ENCODE assay signal across 8 cellular contexts in the genomic region with DNA sequence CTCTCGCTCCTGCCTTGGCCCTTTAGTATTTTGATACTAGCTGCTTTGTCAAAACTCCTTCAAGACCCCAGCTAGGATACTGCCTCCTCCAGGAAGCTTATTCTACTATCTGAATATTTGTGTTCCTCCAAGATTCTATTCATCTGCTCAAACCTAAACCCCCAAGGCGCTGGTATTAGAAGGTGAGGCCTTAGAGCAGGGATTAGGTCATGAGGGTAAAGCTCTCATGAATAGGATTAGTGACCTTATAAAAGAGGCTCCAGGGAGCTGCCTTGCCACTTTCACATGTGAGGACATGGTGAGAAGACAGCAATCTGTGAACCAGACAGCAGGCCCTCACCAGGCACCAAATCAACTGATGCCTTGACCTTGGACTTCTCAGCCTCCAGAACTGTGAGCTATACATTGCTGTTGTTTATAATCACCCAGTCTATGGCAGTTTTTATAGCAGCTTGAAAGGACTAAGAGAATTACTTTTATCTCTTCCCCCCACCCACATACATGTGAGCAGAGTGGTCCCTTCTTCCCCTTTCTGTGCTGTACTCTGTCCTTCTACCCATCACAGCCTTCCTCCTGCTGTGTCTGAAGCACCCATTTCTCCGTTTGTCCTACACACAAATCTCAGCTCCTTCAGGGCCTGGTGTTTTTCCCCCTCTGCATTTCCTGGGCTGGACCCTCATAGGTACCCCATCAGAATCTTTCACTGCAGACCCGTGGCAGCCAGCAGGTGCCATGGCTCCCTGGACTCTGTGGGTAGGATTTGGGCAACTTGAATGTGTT. TPM values are rescaled to one million over a fixed set of nuclear protein-coding genes. Genes with fewer than 3 reads are reported as not detected.
DNase-seq lines count a peak whose midpoint lies in the region; ATAC-seq, FAIRE-seq and TF ChIP-seq lines count a peak whose summit lies in the region.

No MANE protein-coding gene starts in this region.

- no peaks in the 10 kb centered on the region for H3K9me3 Mint-ChIP-seq in nephron progenitor cell

- TF ChIP-seq CTCF in GM12878 (IDR thresholded peaks at IDR 0.05 in 2 of 3, conservative IDR thresholded peaks at IDR 0.05 in 1 of 3; ENCODE audit: control insufficient read depth in 2 of 3, extremely low read depth in 1 of 3, insufficient read depth in 1 of 3, low read depth in 3 of 3, low read length in 3 of 3) (no peak), nephron progenitor cell (IDR thresholded peaks at IDR 0.05) (no peak)

- WGBS in GM12878 (ENCODE audit: insufficient coverage, insufficient replicate concordance, low lambda C conversion rate, missing lambda C conversion rate) = 74% methylated on average over 4 of the region's 4 CpGs

- TF ChIP-seq RAD21 in GM12878 (IDR thresholded peaks at IDR 0.05; ENCODE audit: insufficient read depth, low read depth, low read length) = no peak

- peak overlapping the region; percentile 99 for H3K27ac Mint-ChIP-seq in nephron progenitor cell

- FAIRE-seq in GM12878 (lab: Jason Lieb, UNC) = peak; percentile 13

- ATAC-seq in GM18508 (IDR thresholded peaks at IDR 0.05; ENCODE audit: insufficient read depth, unreplicated experiment) = peak; percentile 2
- ATAC-seq in HG03097 (IDR thresholded peaks at IDR 0.05; ENCODE audit: low FRiP score, unreplicated experiment) = peak; percentile 12
- ATAC-seq in GM12878 = peak; percentile 12
- ATAC-seq in GM18868 (IDR thresholded peaks at IDR 0.05; ENCODE audit: unreplicated experiment) = no peak
- ATAC-seq in GM21390 (IDR thresholded peaks at IDR 0.05; ENCODE audit: unreplicated experiment) = no peak

- intact Hi-C loops in GM12878 (cut with micrococcal nuclease; ENCODE audit: unreplicated experiment) = loop anchor here (1.0 to 5.0 kb wide), 3 partner anchors 39 to 149 kb away; a partner anchor contains a TSS

- no peaks in the 10 kb centered on the region for H3K36me3 Mint-ChIP-seq in nephron progenitor cell (ENCODE audit: low read depth)

- H3K4me3 Mint-ChIP-seq in nephron progenitor cell = peak overlapping the region; percentile 63

- H3K79me2 ChIP-seq in GM12878 (ENCODE audit: control insufficient read depth, insufficient read depth, low read length) = no peaks in the 10 kb centered on the region

- H3K9ac ChIP-seq in GM12878 (ENCODE audit: control insufficient read depth, insufficient read depth, low read length) = no peak overlapping the region; the same call in 1 of the 2 replicates

- TF ChIP-seq POLR2A in GM12878 (IDR thresholded peaks at IDR 0.05; ENCODE audit: low read depth, low read length) = no peak

- H3K4me3 ChIP-seq in GM12878 = no peak overlapping the region

- no peaks in the 10 kb centered on the region for H3K27me3 ChIP-seq in GM12878 (replicated peaks in 1 of 2; ENCODE audit: control insufficient read depth in 2 of 2, insufficient read depth in 2 of 2, low read length in 1 of 2)

- H3K27ac ChIP-seq in GM12878 (ENCODE audit: control insufficient read depth, insufficient read depth) = peak overlapping the region; percentile 79

- no peaks in the 10 kb centered on the region for H3K27me3 Mint-ChIP-seq in nephron progenitor cell (ENCODE audit: low read depth, poor library complexity)

- in situ Hi-C loops in GM12878 (cut with MboI) = no loop called here

- CTCF ChIA-PET in GM12878 (lab: Yijun Ruan, JAX) = interaction anchor here (0.6 to 5.5 kb wide), 21 partner anchors 9 to 224 kb away, joined by 3 to 26 read pairs (median 5); a partner anchor contains a TSS

- no TSS peak for BruUV-seq in GM12878 (replicated peaks; lab: Mats Ljungman, UMichigan)

- H3K4me1 Mint-ChIP-seq in nephron progenitor cell = peaks cover 94% of the 10 kb centered on the region

- no peaks in the 10 kb centered on the region for H4K20me1 ChIP-seq in GM12878 (ENCODE audit: control insufficient read depth, insufficient read depth)

- no peak overlapping the region for H2AFZ ChIP-seq in GM12878 (ENCODE audit: control insufficient read depth, low read depth, low read length)

- POLR2A ChIA-PET in GM12878 (lab: Charles Lee) = interaction anchor here (0.6 to 3.1 kb wide), 9 partner anchors 10 to 150 kb away, joined by 3 to 22 read pairs (median 5); a partner anchor contains a TSS

- peaks cover 38% of the 10 kb centered on the region for H3K4me1 ChIP-seq in GM12878 (ENCODE audit: control insufficient read depth, insufficient read depth, low read length)

- TF ChIP-seq EP300 in GM12878 (IDR thresholded peaks at IDR 0.05; ENCODE audit: borderline replicate concordance in 1 of 2, control insufficient read depth in 1 of 2, low read depth in 2 of 2, low read length in 2 of 2) = no peak

- H3K36me3 ChIP-seq in GM12878 (ENCODE audit: control insufficient read depth in 2 of 2, insufficient read depth in 2 of 2, low read length in 1 of 2) = no peaks in the 10 kb centered on the region

- DNase-seq in GM12878 (ENCODE audit: low read depth, low spot score) = no peak
- no peak for DNase-seq in nephron progenitor cell
- DNase-seq in NCI-H187 treated with DMSO at 0.1 percent for 48 hours (lab: John Stamatoyannopoulos, UW) = no peak
- no peak for DNase-seq in NCI-H1694 treated with DMSO at 0.1 percent for 48 hours (lab: John Stamatoyannopoulos, UW)

- peak overlapping the region; percentile 94 for H3K4me2 ChIP-seq in GM12878 (ENCODE audit: control insufficient read depth, insufficient read depth)

- no peaks in the 10 kb centered on the region; the same call in 2 of the 3 replicates for H3K9me3 ChIP-seq in GM12878 (replicated peaks; ENCODE audit: control insufficient read depth, insufficient read depth, low read length)

- RAD21 ChIA-PET in GM12878 (lab: Charles Lee; ENCODE audit: unreplicated experiment) = interaction anchor here (0.7 to 3.9 kb wide), 21 partner anchors 17 to 185 kb away, joined by 3 to 28 read pairs (median 6); a partner anchor contains a TSS

- SMC1A ChIA-PET in GM12878 (lab: Charles Lee; ENCODE audit: uncharacterized antibody, unreplicated experiment) = interaction anchor here (0.7 to 3.7 kb wide), 25 partner anchors 10 to 183 kb away, joined by 3 to 37 read pairs (median 4); a partner anchor contains a TSS

TF ChIP-seq in GM12878, 131 proteins besides CTCF, POLR2A, EP300 and RAD21:
- 0 out of 2 replicates have a peak, but pooled peaks have one; percentile 5 for TF ChIP-seq JUNB (IDR thresholded peaks at IDR 0.05)
- peak; percentile 29; the same call in 1 of the 2 replicates for TF ChIP-seq SPI1 (IDR thresholded peaks at IDR 0.05; ENCODE audit: borderline replicate concordance, insufficient read depth, low read depth, low read length)
- no peak for TF ChIP-seq STAT1 (conservative IDR thresholded peaks at IDR 0.05)
TF ChIP-seq in GM12878: peak in this region for 2.

RNA-seq across cellular contexts. Expression of a gene that starts 54.5 kb away (rescaled TPM):
- 22.1 and 26.1 TPM in 2 replicates for total RNA-seq in GM12878 (2013; cell fraction: nucleolus; rRNA removed)
- total RNA-seq in GM12878 (2014; rRNA removed) = 5.0 TPM in 2 replicates
- 3.5 and 3.6 TPM in 2 replicates for total RNA-seq in GM12878 (2014; rRNA removed; fragmentation: Illumina TruSeq; extraction: Trizol)
- 4.8 and 5.3 TPM in 2 replicates for total RNA-seq in GM12878 (2021)
- polyA plus RNA-seq in GM12878 (2011; ENCODE audit: low read depth) = 1.8 TPM
- 3.5 and 6.2 TPM in 2 replicates for polyA plus RNA-seq in GM12878 (2011; rRNA removed)
- polyA plus RNA-seq in GM12878 (2011; cell fraction: cytosol; rRNA removed) = 7.0 and 7.7 TPM in 2 replicates
- 18.3 and 19.8 TPM in 2 replicates for polyA plus RNA-seq in GM12878 (2011; cell fraction: nucleus; rRNA removed)
- 6.2 and 7.2 TPM in 2 replicates for polyA plus RNA-seq in GM12878 (2012)
- 3.8 TPM in 2 replicates for polyA plus RNA-seq in GM12878 (2014; fragmentation: Illumina TruSeq; extraction: Trizol)
- under 1 TPM; 0.47 to 0.57 TPM for polyA plus RNA-seq in GM12878 (2014; fragmentation: Nextera tagmentation; extraction: Ambion mirVana)
- polyA plus RNA-seq in GM12878 (2014; rRNA removed) = 5.0 and 5.6 TPM in 2 replicates
- 1 to 10 TPM; 4.3 to 7.2 TPM for polyA plus RNA-seq in GM12878 (2016; fragmentation: Nextera tagmentation; extraction: Ambion mirVana)
- polyA minus RNA-seq in GM12878 (2011; rRNA and poly(A)+ RNA removed) = 4.7 and 10.1 TPM in 2 replicates
- polyA minus RNA-seq in GM12878 (2011; cell fraction: cytosol; rRNA and poly(A)+ RNA removed) = 2.2 and 3.1 TPM in 2 replicates
- 12.8 and 18.7 TPM in 2 replicates for polyA minus RNA-seq in GM12878 (2011; cell fraction: nucleus; rRNA and poly(A)+ RNA removed)

Comparison
In these comparisons a context has a peak if more than half of its experiments do, and no peak if none do; other contexts are left out.
1. ATAC-seq: peak in GM18508 (single experiment), HG03097 (single experiment) and GM12878 (single experiment); none in GM18868 (single experiment) and GM21390 (single experiment).